ENCODE assay signal across 23 cellular contexts in genomic region chr1:4518621-4519020, GRCh38.
DNase-seq lines count a peak whose midpoint lies in the region; FAIRE-seq and TF ChIP-seq lines count a peak whose summit lies in the region.
"Had no signal": no experiment of that assay in that cellular context is flagged by ENCODE, and none has a peak within 500 bp of the region (broad histone marks: within the 10 kb centered on the region; RNA-seq: fewer than 3 reads in every experiment).

No MANE protein-coding gene starts in this region.

- no peak overlapping the region for H2BK120ac ChIP-seq in trophoblast cell (ENCODE audit: insufficient read depth, low read length, poor library complexity)
- H2BK120ac ChIP-seq in H9 (ENCODE audit: low read depth, low read length, poor library complexity, severe bottlenecking), result no peak overlapping the region

- no peak overlapping the region for H3K27ac Mint-ChIP-seq in activated CD4-positive, alpha-beta T cell treated with anti-CD3 and anti-CD28 coated beads, Interleukin-2, amount 10 ng/mL, durations not matched to agents 7 days and 5 days
- no peak overlapping the region for H3K27ac Mint-ChIP-seq in H9
- H3K27ac Mint-ChIP-seq: CD14-positive monocyte; CD4-positive, alpha-beta T cell; CD8-positive, alpha-beta T cell had no signal

- no peak for TF ChIP-seq POLR2A in GM12892 (IDR thresholded peaks at IDR 0.05; ENCODE audit: low read depth, low read length)

- no peaks in the 10 kb centered on the region for H3K36me3 ChIP-seq in trophoblast cell (ENCODE audit: control insufficient read depth in 1 of 2, insufficient read depth in 2 of 2, low read length in 2 of 2)
- H3K36me3 ChIP-seq: BE2C, BLaER1 had no signal

- no peak overlapping the region for H3K56ac ChIP-seq in H9 (ENCODE audit: insufficient read length, low read depth, low read length)

- H3K18ac ChIP-seq in trophoblast cell (ENCODE audit: low read length), result no peak overlapping the region
- no peak overlapping the region for H3K18ac ChIP-seq in H9 (ENCODE audit: insufficient read length, low read depth, low read length)

- no peak for FAIRE-seq in GM12892 (lab: Jason Lieb, UNC)
- FAIRE-seq: A204.1, D721Med, G401.6, GM12891, GM18507 had no signal

- no peak for TF ChIP-seq CTCF in H9 (conservative IDR thresholded peaks at IDR 0.05)

- no peak overlapping the region for H3T11ph ChIP-seq in H9 (ENCODE audit: low read length)

- H3K9me3 ChIP-seq in trophoblast cell (ENCODE audit: insufficient read depth, low read depth, low read length) (peaks cover 13% of the 10 kb centered on the region), H9 (ENCODE audit: control insufficient read depth, low read depth, low read length) (no peaks in the 10 kb centered on the region)
- H3K9me3 ChIP-seq: BE2C, BLaER1, Caco-2 had no signal

- H2BK15ac ChIP-seq in H9 (ENCODE audit: low read depth, low read length), result no peak overlapping the region

- CTCF ChIA-PET in activated CD4-positive, alpha-beta T cell treated with anti-CD3 and anti-CD28 coated beads, Interleukin-2, amount 10 ng/mL, durations not matched to agents 7 days and 5 days (lab: Charles Lee), result no interaction called here

- H3K9ac ChIP-seq in trophoblast cell (ENCODE audit: low read length) (peak overlapping the region; percentile 43), H9 (ENCODE audit: extremely low read depth, insufficient read length, low read length) (no peak overlapping the region)
- H3K9ac ChIP-seq: BLaER1 had no signal

- H3K79me1 ChIP-seq in trophoblast cell (ENCODE audit: low read length), result no peaks in the 10 kb centered on the region
- no peaks in the 10 kb centered on the region for H3K79me1 ChIP-seq in H9 (ENCODE audit: insufficient read depth, low read depth, low read length, poor library complexity, severe bottlenecking)

- H3K4me1 ChIP-seq in trophoblast cell (ENCODE audit: control insufficient read depth in 1 of 2, insufficient read depth in 2 of 2, low read length in 2 of 2) (no peaks in the 10 kb centered on the region), H9 (ENCODE audit: insufficient read depth, low read length) (no peaks in the 10 kb centered on the region)
- H3K4me1 ChIP-seq: BE2C, BLaER1, Caco-2 had no signal

- H3K4ac ChIP-seq in trophoblast cell (ENCODE audit: low read depth, low read length) (no peak overlapping the region), H9 (ENCODE audit: low read depth, low read length) (no peak overlapping the region)

- H3K23ac ChIP-seq in trophoblast cell (ENCODE audit: low read length) (no peak overlapping the region), H9 (ENCODE audit: insufficient read length, low read depth, low read length) (no peak overlapping the region)

- no peak overlapping the region for H3K27ac ChIP-seq in trophoblast cell (ENCODE audit: low read depth, low read length)
- H3K27ac ChIP-seq in H9 (ENCODE audit: insufficient read length, low read depth, low read length), result no peak overlapping the region
- H3K27ac ChIP-seq: BLaER1 had no signal

- POLR2A ChIA-PET in activated CD4-positive, alpha-beta T cell treated with anti-CD3 and anti-CD28 coated beads, Interleukin-2, amount 10 ng/mL, durations not matched to agents 7 days and 5 days (lab: Charles Lee), result no interaction called here

- H3K14ac ChIP-seq in trophoblast cell (ENCODE audit: low read length), result no peak overlapping the region
- no peak overlapping the region for H3K14ac ChIP-seq in H9 (ENCODE audit: insufficient read depth, low read length)

- H3K79me2 ChIP-seq in trophoblast cell (ENCODE audit: control insufficient read depth, insufficient read depth, low read length, poor library complexity), result no peaks in the 10 kb centered on the region
- no peaks in the 10 kb centered on the region for H3K79me2 ChIP-seq in H9 (ENCODE audit: insufficient read depth, low read length)

- H4K8ac ChIP-seq in trophoblast cell (ENCODE audit: low read depth, low read length) (no peak overlapping the region), H9 (replicated peaks; ENCODE audit: insufficient read length, low read depth, low read length) (no peak overlapping the region)

- no peaks in the 10 kb centered on the region for H4K20me1 ChIP-seq in H9 (ENCODE audit: control insufficient read depth, insufficient read depth, insufficient read length)

- H2AFZ ChIP-seq in trophoblast cell (ENCODE audit: insufficient read depth, low read length, poor library complexity) (no peak overlapping the region), H9 (ENCODE audit: low read length) (no peak overlapping the region)

- H2AK5ac ChIP-seq in trophoblast cell (ENCODE audit: low read length), result no peak overlapping the region
- no peak overlapping the region for H2AK5ac ChIP-seq in H9 (ENCODE audit: insufficient read length, low read length)

- no peak overlapping the region for H4K5ac ChIP-seq in H9 (ENCODE audit: insufficient read length, low read depth, low read length)

- no peaks in the 10 kb centered on the region for H3K9me3 Mint-ChIP-seq in activated CD4-positive, alpha-beta T cell treated with anti-CD3 and anti-CD28 coated beads, Interleukin-2, amount 10 ng/mL, durations not matched to agents 7 days and 5 days
- peaks cover 4 to 8% of the 10 kb centered on the region in 2 experiments; a peak in 4 of 5 replicates for H3K9me3 Mint-ChIP-seq in H9
- H3K9me3 Mint-ChIP-seq: CD4-positive, alpha-beta T cell; CD8-positive, alpha-beta T cell had no signal

- H3K23me2 ChIP-seq in H9 (ENCODE audit: insufficient read length, low read depth, low read length, poor library complexity, severe bottlenecking), result no peaks in the 10 kb centered on the region

- H4K91ac ChIP-seq in trophoblast cell (ENCODE audit: low read depth, low read length) (no peak overlapping the region), H9 (ENCODE audit: insufficient read length, low read depth, low read length) (no peak overlapping the region)

- H2BK12ac ChIP-seq in trophoblast cell (ENCODE audit: low read length), result no peak overlapping the region
- no peak overlapping the region for H2BK12ac ChIP-seq in H9 (ENCODE audit: insufficient read length, low read depth, low read length)

- H3K27me3 ChIP-seq in trophoblast cell (ENCODE audit: insufficient read depth, low read length) (no peaks in the 10 kb centered on the region), H9 (ENCODE audit: insufficient read depth, low read length) (no peaks in the 10 kb centered on the region)
- H3K27me3 ChIP-seq: BE2C had no signal

- no CpG with 5 or more reads among the region's 7 CpGs for WGBS in trophoblast cell (ENCODE audit: extremely low coverage, insufficient coverage, insufficient read length)
- WGBS in H9 (ENCODE audit: extremely low coverage, insufficient read length, low lambda C conversion rate), result no CpG with 5 or more reads among the region's 7 CpGs

- no peaks in the 10 kb centered on the region for H3K36me3 Mint-ChIP-seq in activated CD4-positive, alpha-beta T cell treated with anti-CD3 and anti-CD28 coated beads, Interleukin-2, amount 10 ng/mL, durations not matched to agents 7 days and 5 days (ENCODE audit: low read depth)
- no peaks in the 10 kb centered on the region for H3K36me3 Mint-ChIP-seq in H9 (ENCODE audit: insufficient read depth in 1 of 3, low read depth in 3 of 3)
- H3K36me3 Mint-ChIP-seq: CD14-positive monocyte; CD8-positive, alpha-beta T cell had no signal

- no peak overlapping the region for H4K12ac ChIP-seq in trophoblast cell (ENCODE audit: low read depth, low read length)

- no peak overlapping the region for H3K4me3 ChIP-seq in trophoblast cell (ENCODE audit: low read depth, low read length)
- H3K4me3 ChIP-seq: BLaER1 had no signal

- H2BK20ac ChIP-seq in H9 (ENCODE audit: low read depth, low read length, poor library complexity, severe bottlenecking), result no peak overlapping the region

- no peak overlapping the region for H3K4me3 Mint-ChIP-seq in activated CD4-positive, alpha-beta T cell treated with anti-CD3 and anti-CD28 coated beads, Interleukin-2, amount 10 ng/mL, durations not matched to agents 7 days and 5 days
- H3K4me3 Mint-ChIP-seq in H9, result no peak overlapping the region; a peak in 1 of 5 replicates
- H3K4me3 Mint-ChIP-seq: CD14-positive monocyte; CD4-positive, alpha-beta T cell; CD8-positive, alpha-beta T cell had no signal

- H3K27me3 Mint-ChIP-seq in activated CD4-positive, alpha-beta T cell treated with anti-CD3 and anti-CD28 coated beads, Interleukin-2, amount 10 ng/mL, durations not matched to agents 7 days and 5 days, result no peaks in the 10 kb centered on the region
- peaks cover 8% of the 10 kb centered on the region for H3K27me3 Mint-ChIP-seq in H9 (ENCODE audit: low read depth)

- H3K4me2 ChIP-seq in trophoblast cell (ENCODE audit: low read length) (no peak overlapping the region), H9 (ENCODE audit: insufficient read depth, insufficient read length, low read length) (no peak overlapping the region)
- H3K4me2 ChIP-seq: BLaER1 had no signal

- no peak overlapping the region for H2BK5ac ChIP-seq in trophoblast cell (ENCODE audit: low read depth, low read length, poor library complexity)
- H2BK5ac ChIP-seq in H9 (ENCODE audit: insufficient read length, low read length), result no peak overlapping the region

- peak; percentile 20 for DNase-seq in ecto neural progenitor cell (ENCODE audit: low spot score)
- peak; percentile 64 for DNase-seq in mesenteric fat pad (ENCODE audit: low spot score)
- DNase-seq in trophoblast cell, result no peak
- DNase-seq in activated CD4-positive, alpha-beta T cell treated with anti-CD3 and anti-CD28 coated beads, Interleukin-2, amount 10 ng/mL, durations not matched to agents 7 days and 5 days, result no peak
- no peak for DNase-seq in GM12892 (ENCODE audit: insufficient read length)
- no peak for DNase-seq in H9
- DNase-seq: 8988T; ACHN; BE2C; C1 segment of cervical spinal cord; Caco-2; Calu3; CD4-positive, alpha-beta T cell; CD8-positive, alpha-beta T cell; DMS79 treated with DMSO at 0.1 percent for 48 hours; GF-D8 had no signal

- no peaks in the 10 kb centered on the region for H3K4me1 Mint-ChIP-seq in activated CD4-positive, alpha-beta T cell treated with anti-CD3 and anti-CD28 coated beads, Interleukin-2, amount 10 ng/mL, durations not matched to agents 7 days and 5 days
- peaks cover 0 to 2% of the 10 kb centered on the region in 2 experiments; a peak in 2 of 4 replicates for H3K4me1 Mint-ChIP-seq in H9
- H3K4me1 Mint-ChIP-seq: CD14-positive monocyte had no signal

Comparison
In these comparisons a context has a peak if more than half of its experiments do, and no peak if none do; other contexts are left out.
1. DNase-seq: peak in ecto neural progenitor cell (single experiment) and mesenteric fat pad (single experiment); none in trophoblast cell (0 of 2), activated CD4-positive, alpha-beta T cell treated with anti-CD3 and anti-CD28 coated beads, Interleukin-2, amount 10 ng/mL, durations not matched to agents 7 days and 5 days (single experiment), GM12892 (single experiment) and H9 (single experiment).